Comparison of ENCODE assay signal across 1 cellular context in the genomic region with DNA sequence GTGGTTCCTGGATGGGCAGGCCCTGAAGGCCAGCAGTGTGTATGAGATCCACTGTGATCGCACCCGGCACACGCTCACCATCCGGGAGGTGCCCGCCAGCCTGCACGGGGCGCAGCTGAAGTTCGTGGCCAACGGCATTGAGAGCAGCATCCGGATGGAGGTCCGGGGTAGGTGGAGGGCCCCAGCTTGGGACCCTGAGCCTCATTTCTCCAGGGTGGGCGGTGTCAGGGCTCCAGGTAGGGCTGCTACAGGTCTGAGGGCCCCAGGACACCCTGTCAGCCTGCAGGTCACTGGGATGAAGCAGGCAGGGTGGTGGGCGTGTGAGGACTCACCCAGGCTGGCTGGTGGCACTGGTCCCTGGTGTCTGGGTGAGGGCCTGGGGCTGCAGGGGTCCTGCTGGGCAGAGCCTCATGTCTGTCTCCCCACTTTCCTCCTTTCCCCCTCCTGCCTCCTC.
TF ChIP-seq lines count a peak whose summit lies in the region.

No MANE protein-coding gene starts in this region.

TF ChIP-seq in GM23338, 12 proteins besides CTCF, POLR2A, EP300 and RAD21 (continued from another document):
- TF ChIP-seq, protein P1, sequence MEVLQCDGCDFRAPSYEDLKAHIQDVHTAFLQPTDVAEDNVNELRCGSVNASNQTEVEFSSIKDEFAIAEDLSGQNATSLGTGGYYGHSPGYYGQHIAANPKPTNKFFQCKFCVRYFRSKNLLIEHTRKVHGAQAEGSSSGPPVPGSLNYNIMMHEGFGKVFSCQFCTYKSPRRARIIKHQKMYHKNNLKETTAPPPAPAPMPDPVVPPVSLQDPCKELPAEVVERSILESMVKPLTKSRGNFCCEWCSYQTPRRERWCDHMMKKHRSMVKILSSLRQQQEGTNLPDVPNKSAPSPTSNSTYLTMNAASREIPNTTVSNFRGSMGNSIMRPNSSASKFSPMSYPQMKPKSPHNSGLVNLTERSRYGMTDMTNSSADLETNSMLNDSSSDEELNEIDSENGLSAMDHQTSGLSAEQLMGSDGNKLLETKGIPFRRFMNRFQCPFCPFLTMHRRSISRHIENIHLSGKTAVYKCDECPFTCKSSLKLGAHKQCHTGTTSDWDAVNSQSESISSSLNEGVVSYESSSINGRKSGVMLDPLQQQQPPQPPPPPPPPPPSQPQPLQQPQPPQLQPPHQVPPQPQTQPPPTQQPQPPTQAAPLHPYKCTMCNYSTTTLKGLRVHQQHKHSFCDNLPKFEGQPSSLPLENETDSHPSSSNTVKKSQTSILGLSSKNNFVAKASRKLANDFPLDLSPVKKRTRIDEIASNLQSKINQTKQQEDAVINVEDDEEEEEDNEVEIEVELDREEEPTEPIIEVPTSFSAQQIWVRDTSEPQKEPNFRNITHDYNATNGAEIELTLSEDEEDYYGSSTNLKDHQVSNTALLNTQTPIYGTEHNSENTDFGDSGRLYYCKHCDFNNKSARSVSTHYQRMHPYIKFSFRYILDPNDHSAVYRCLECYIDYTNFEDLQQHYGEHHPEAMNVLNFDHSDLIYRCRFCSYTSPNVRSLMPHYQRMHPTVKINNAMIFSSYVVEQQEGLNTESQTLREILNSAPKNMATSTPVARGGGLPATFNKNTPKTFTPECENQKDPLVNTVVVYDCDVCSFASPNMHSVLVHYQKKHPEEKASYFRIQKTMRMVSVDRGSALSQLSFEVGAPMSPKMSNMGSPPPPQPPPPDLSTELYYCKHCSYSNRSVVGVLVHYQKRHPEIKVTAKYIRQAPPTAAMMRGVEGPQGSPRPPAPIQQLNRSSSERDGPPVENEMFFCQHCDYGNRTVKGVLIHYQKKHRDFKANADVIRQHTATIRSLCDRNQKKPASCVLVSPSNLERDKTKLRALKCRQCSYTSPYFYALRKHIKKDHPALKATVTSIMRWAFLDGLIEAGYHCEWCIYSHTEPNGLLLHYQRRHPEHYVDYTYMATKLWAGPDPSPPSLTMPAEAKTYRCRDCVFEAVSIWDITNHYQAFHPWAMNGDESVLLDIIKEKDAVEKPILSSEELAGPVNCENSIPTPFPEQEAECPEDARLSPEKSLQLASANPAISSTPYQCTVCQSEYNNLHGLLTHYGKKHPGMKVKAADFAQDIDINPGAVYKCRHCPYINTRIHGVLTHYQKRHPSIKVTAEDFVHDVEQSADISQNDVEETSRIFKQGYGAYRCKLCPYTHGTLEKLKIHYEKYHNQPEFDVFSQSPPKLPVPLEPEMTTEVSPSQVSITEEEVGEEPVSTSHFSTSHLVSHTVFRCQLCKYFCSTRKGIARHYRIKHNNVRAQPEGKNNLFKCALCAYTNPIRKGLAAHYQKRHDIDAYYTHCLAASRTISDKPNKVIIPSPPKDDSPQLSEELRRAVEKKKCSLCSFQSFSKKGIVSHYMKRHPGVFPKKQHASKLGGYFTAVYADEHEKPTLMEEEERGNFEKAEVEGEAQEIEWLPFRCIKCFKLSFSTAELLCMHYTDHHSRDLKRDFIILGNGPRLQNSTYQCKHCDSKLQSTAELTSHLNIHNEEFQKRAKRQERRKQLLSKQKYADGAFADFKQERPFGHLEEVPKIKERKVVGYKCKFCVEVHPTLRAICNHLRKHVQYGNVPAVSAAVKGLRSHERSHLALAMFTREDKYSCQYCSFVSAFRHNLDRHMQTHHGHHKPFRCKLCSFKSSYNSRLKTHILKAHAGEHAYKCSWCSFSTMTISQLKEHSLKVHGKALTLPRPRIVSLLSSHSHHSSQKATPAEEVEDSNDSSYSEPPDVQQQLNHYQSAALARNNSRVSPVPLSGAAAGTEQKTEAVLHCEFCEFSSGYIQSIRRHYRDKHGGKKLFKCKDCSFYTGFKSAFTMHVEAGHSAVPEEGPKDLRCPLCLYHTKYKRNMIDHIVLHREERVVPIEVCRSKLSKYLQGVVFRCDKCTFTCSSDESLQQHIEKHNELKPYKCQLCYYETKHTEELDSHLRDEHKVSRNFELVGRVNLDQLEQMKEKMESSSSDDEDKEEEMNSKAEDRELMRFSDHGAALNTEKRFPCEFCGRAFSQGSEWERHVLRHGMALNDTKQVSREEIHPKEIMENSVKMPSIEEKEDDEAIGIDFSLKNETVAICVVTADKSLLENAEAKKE (CRISPR knock-in tag; IDR thresholded peaks at IDR 0.05) = no peak
- TF ChIP-seq ZNF114 (CRISPR knock-in tag; IDR thresholded peaks at IDR 0.05) = no peak
- no peak for TF ChIP-seq POLR2AphosphoS5 (IDR thresholded peaks at IDR 0.05; ENCODE audit: low read depth)
- TF ChIP-seq EZH2 (IDR thresholded peaks at IDR 0.05; ENCODE audit: low read depth, unreplicated experiment) = no peak
- TF ChIP-seq, protein P2, sequence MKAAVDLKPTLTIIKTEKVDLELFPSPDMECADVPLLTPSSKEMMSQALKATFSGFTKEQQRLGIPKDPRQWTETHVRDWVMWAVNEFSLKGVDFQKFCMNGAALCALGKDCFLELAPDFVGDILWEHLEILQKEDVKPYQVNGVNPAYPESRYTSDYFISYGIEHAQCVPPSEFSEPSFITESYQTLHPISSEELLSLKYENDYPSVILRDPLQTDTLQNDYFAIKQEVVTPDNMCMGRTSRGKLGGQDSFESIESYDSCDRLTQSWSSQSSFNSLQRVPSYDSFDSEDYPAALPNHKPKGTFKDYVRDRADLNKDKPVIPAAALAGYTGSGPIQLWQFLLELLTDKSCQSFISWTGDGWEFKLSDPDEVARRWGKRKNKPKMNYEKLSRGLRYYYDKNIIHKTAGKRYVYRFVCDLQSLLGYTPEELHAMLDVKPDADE (IDR thresholded peaks at IDR 0.05) = no peak
- no peak for TF ChIP-seq JUNB (IDR thresholded peaks at IDR 0.05; ENCODE audit: unreplicated experiment)
- TF ChIP-seq CREB1 (CRISPR knock-in tag; IDR thresholded peaks at IDR 0.05; ENCODE audit: low read depth) = no peak
- no peak for TF ChIP-seq NANOG (IDR thresholded peaks at IDR 0.05; ENCODE audit: borderline replicate concordance)
- TF ChIP-seq STAT1 (IDR thresholded peaks at IDR 0.05; ENCODE audit: unreplicated experiment) = no peak
- TF ChIP-seq, protein P3, sequence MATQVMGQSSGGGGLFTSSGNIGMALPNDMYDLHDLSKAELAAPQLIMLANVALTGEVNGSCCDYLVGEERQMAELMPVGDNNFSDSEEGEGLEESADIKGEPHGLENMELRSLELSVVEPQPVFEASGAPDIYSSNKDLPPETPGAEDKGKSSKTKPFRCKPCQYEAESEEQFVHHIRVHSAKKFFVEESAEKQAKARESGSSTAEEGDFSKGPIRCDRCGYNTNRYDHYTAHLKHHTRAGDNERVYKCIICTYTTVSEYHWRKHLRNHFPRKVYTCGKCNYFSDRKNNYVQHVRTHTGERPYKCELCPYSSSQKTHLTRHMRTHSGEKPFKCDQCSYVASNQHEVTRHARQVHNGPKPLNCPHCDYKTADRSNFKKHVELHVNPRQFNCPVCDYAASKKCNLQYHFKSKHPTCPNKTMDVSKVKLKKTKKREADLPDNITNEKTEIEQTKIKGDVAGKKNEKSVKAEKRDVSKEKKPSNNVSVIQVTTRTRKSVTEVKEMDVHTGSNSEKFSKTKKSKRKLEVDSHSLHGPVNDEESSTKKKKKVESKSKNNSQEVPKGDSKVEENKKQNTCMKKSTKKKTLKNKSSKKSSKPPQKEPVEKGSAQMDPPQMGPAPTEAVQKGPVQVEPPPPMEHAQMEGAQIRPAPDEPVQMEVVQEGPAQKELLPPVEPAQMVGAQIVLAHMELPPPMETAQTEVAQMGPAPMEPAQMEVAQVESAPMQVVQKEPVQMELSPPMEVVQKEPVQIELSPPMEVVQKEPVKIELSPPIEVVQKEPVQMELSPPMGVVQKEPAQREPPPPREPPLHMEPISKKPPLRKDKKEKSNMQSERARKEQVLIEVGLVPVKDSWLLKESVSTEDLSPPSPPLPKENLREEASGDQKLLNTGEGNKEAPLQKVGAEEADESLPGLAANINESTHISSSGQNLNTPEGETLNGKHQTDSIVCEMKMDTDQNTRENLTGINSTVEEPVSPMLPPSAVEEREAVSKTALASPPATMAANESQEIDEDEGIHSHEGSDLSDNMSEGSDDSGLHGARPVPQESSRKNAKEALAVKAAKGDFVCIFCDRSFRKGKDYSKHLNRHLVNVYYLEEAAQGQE (IDR thresholded peaks at IDR 0.05; ENCODE audit: unreplicated experiment) = no peak
